In genomic region chr12:44317651-44318126, GRCh38 we compare ENCODE assay signal across 8 cellular contexts.
DNase-seq lines count a peak whose midpoint lies in the region; ATAC-seq and TF ChIP-seq lines count a peak whose summit lies in the region.

No MANE protein-coding gene starts in this region.

- TF ChIP-seq CTCF in VCaP (conservative IDR thresholded peaks at IDR 0.05) = peak; percentile 75
- TF ChIP-seq CTCF in lower lobe of right lung (IDR thresholded peaks at IDR 0.05) = peak; percentile 47

- H3K27ac ChIP-seq in VCaP (no peak overlapping the region), lower lobe of right lung (no peak overlapping the region)

- H3K36me3 ChIP-seq in HAP-1 (replicated peaks) (no peaks in the 10 kb centered on the region), lower lobe of right lung (no peaks in the 10 kb centered on the region)

- H3K9me3 ChIP-seq in HAP-1 (no peaks in the 10 kb centered on the region), lower lobe of right lung (peaks cover 3% of the 10 kb centered on the region)

- no peaks in the 10 kb centered on the region for H3K27me3 ChIP-seq in HAP-1 (ENCODE audit: low read depth)
- H3K27me3 ChIP-seq in lower lobe of right lung (ENCODE audit: low read depth) = no peaks in the 10 kb centered on the region

- no peaks in the 10 kb centered on the region for H3K4me1 ChIP-seq in HAP-1
- no peaks in the 10 kb centered on the region for H3K4me1 ChIP-seq in lower lobe of right lung

- no peak overlapping the region for H3K4me3 ChIP-seq in HAP-1
- no peak overlapping the region for H3K4me3 ChIP-seq in lower lobe of right lung

- intact Hi-C loops in lower lobe of right lung (cut with DNase I) = no loop called here

- in situ Hi-C loops in HAP-1 (cut with MboI; ENCODE audit: low sequenced_read_pairs) = loop anchor here (25.0 kb wide), 1 partner anchor 620 kb away; no protein-coding TSS in a partner anchor

- peak; percentile 0 for DNase-seq in SKM-1 (lab: John Stamatoyannopoulos, UW; ENCODE audit: unreplicated experiment)
- no peak for DNase-seq in SKM-1 treated with dmso at 0.1 percent for 144 hours (lab: John Stamatoyannopoulos, UW; ENCODE audit: unreplicated experiment)
- DNase-seq in HAP-1 (ENCODE audit: low spot score in 2 of 2) = peak; percentile 18 to 37
- DNase-seq in M059J (ENCODE audit: low read depth) = peak; percentile 11
- no peak for DNase-seq in lower lobe of right lung
- no peak for DNase-seq in occipital lobe (lab: John Stamatoyannopoulos, UW)
- no peak for DNase-seq in stimulated activated CD4-positive, alpha-beta T cell treated with anti-CD3 and anti-CD28 coated beads, Interleukin-2, amount 100 ng/mL, for 24 hours

- ATAC-seq in lower lobe of right lung = peak; percentile 78 to 85

Comparison
In these comparisons a context has a peak if more than half of its experiments do, and no peak if none do; other contexts are left out.
1. DNase-seq: peak in SKM-1 (single experiment), HAP-1 (2 of 2) and M059J (single experiment); none in SKM-1 treated with dmso at 0.1 percent for 144 hours (single experiment), lower lobe of right lung (single experiment), occipital lobe (single experiment) and stimulated activated CD4-positive, alpha-beta T cell treated with anti-CD3 and anti-CD28 coated beads, Interleukin-2, amount 100 ng/mL, for 24 hours (0 of 2).